2 cellular contexts compared by ENCODE assay signal in the genomic region with DNA sequence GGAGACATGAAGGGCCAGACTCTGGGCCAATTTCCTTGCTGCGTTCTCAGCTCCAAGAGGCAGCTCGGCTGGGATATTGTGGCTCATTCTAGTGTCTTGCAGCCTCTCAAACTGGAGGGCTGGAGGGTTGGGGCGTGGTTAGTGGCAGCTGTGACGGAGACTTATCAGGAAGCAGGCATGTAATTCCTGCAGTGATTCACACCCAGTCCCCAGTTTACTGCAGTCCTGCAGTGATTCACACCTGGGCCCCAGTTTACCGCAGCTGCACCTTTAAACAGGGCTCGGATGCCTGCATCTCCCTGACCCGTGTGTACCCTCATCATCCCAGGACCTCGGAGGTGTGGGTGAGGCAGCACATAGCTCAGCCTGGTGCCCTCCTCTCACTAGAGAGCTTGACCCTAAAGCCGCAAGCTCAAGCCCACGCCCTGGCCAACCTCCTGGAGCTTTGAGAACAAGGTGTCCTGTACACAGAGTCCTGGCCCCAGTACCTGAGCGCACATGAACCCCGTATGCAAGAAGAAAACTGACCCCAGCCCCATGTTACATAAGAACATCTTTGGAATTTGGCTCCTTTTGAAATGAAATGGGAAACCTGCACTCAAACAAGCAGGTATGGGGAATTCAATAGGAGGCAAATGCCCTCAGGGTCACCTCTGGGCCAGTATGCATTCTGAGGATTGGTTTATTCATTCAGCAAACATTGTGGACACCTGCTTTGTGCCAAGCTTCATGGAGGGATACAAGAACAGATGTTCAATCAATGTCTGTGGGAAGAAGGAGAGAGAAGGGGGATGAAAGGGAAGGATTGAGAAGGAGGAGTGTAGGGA.
TF ChIP-seq lines count a peak whose summit lies in the region.

No MANE protein-coding gene starts in this region.

TF ChIP-seq in IMR-90, 13 proteins besides CTCF, POLR2A, EP300 and RAD21 (continued from another document):
- no peak for TF ChIP-seq RFX5 (IDR thresholded peaks at IDR 0.05; ENCODE audit: low read depth, low read length)

TF ChIP-seq in SK-N-SH treated with all-trans-retinoic acid at 6 μM for 48 hours, 23 proteins besides CTCF, POLR2A, EP300 and RAD21 (continued from another document):
- TF ChIP-seq PATZ1 (CRISPR knock-in tag; IDR thresholded peaks at IDR 0.05; ENCODE audit: borderline replicate concordance) (no peak), GLIS3 (CRISPR knock-in tag; IDR thresholded peaks at IDR 0.05) (no peak), SNAI2 (CRISPR knock-in tag; IDR thresholded peaks at IDR 0.05) (no peak), ZFP3 (CRISPR knock-in tag; IDR thresholded peaks at IDR 0.05) (no peak), ZNF70 (CRISPR knock-in tag; IDR thresholded peaks at IDR 0.05) (no peak), OSR1 (CRISPR knock-in tag; IDR thresholded peaks at IDR 0.05) (no peak), ZC3H10 (CRISPR knock-in tag; IDR thresholded peaks at IDR 0.05) (no peak), TCF4 (CRISPR knock-in tag; IDR thresholded peaks at IDR 0.05; ENCODE audit: borderline replicate concordance) (no peak), BACH2 (CRISPR knock-in tag; IDR thresholded peaks at IDR 0.05; ENCODE audit: borderline replicate concordance) (no peak), ARNTL (CRISPR knock-in tag; IDR thresholded peaks at IDR 0.05; ENCODE audit: borderline replicate concordance, low read depth) (no peak), ISL1 (CRISPR knock-in tag; IDR thresholded peaks at IDR 0.05) (no peak), CSDC2 (CRISPR knock-in tag; IDR thresholded peaks at IDR 0.05) (no peak), ZNF565 (CRISPR knock-in tag; conservative IDR thresholded peaks at IDR 0.05; ENCODE audit: low read depth) (no peak), TOX (CRISPR knock-in tag; IDR thresholded peaks at IDR 0.05; ENCODE audit: borderline replicate concordance) (no peak)
- TF ChIP-seq, protein P1, sequence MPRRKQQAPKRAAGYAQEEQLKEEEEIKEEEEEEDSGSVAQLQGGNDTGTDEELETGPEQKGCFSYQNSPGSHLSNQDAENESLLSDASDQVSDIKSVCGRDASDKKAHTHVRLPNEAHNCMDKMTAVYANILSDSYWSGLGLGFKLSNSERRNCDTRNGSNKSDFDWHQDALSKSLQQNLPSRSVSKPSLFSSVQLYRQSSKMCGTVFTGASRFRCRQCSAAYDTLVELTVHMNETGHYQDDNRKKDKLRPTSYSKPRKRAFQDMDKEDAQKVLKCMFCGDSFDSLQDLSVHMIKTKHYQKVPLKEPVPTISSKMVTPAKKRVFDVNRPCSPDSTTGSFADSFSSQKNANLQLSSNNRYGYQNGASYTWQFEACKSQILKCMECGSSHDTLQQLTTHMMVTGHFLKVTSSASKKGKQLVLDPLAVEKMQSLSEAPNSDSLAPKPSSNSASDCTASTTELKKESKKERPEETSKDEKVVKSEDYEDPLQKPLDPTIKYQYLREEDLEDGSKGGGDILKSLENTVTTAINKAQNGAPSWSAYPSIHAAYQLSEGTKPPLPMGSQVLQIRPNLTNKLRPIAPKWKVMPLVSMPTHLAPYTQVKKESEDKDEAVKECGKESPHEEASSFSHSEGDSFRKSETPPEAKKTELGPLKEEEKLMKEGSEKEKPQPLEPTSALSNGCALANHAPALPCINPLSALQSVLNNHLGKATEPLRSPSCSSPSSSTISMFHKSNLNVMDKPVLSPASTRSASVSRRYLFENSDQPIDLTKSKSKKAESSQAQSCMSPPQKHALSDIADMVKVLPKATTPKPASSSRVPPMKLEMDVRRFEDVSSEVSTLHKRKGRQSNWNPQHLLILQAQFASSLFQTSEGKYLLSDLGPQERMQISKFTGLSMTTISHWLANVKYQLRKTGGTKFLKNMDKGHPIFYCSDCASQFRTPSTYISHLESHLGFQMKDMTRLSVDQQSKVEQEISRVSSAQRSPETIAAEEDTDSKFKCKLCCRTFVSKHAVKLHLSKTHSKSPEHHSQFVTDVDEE (CRISPR knock-in tag; IDR thresholded peaks at IDR 0.05), result no peak
- TF ChIP-seq, protein P2, sequence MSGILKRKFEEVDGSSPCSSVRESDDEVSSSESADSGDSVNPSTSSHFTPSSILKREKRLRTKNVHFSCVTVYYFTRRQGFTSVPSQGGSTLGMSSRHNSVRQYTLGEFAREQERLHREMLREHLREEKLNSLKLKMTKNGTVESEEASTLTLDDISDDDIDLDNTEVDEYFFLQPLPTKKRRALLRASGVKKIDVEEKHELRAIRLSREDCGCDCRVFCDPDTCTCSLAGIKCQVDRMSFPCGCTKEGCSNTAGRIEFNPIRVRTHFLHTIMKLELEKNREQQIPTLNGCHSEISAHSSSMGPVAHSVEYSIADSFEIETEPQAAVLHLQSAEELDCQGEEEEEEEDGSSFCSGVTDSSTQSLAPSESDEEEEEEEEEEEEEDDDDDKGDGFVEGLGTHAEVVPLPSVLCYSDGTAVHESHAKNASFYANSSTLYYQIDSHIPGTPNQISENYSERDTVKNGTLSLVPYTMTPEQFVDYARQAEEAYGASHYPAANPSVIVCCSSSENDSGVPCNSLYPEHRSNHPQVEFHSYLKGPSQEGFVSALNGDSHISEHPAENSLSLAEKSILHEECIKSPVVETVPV (CRISPR knock-in tag; IDR thresholded peaks at IDR 0.05), result no peak
